Comparison of ENCODE assay signal across 26 cellular contexts in the genomic region with DNA sequence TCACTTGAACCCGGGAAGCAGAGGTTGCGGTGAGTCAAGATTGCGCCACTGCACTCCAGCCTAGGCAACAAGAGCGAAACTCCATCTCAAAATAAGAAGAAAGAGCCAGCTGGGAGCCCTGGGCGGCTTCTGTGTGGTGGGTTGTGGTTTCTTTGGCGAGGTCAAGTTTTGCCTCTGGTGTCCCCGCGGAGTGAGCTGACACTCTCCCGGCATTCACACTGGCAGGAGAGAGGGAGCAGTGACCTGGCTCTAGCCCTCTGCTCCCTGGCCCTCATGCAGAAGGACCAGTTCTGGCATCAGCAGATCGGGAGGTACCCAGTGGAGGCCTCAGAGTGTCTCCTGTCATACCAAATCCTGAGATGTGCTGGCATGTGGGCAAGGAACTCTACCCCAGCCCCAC.
"Had no signal": no experiment of that assay in that cellular context is flagged by ENCODE, and none has a peak within 500 bp of the region (broad histone marks: within the 10 kb centered on the region; RNA-seq: fewer than 3 reads in every experiment).

No MANE protein-coding gene starts in this region.

- H3K27ac ChIP-seq: coronary artery, esophagus muscularis mucosa, foreskin keratinocyte, gastroesophageal sphincter, heart left ventricle, hepatocyte, neural progenitor cell, pancreas, testis, tibial artery, uterus had no signal

- H3K9ac ChIP-seq: neural progenitor cell had no signal

- H3K9me3 ChIP-seq: heart left ventricle, pancreas, testis, tibial artery, uterus had no signal

- H3K9me3 Mint-ChIP-seq: type B pancreatic cell had no signal

- H3K27me3 ChIP-seq: hepatocyte, neural progenitor cell, pancreas, testis, uterus had no signal

- H3K27ac Mint-ChIP-seq: naive thymus-derived CD4-positive, alpha-beta T cell; nephron; neural progenitor cell; stimulated activated effector memory CD8-positive, alpha-beta T cell treated with anti-CD3 and anti-CD28 coated beads, Interleukin-12 subunit alpha, Interleukin-12 subunit beta, amount 100 ng/mL, for 72 hours; type B pancreatic cell had no signal

- ATAC-seq: foreskin keratinocyte; gastroesophageal sphincter; heart left ventricle; left lobe of liver; naive thymus-derived CD4-positive, alpha-beta T cell; pancreas; sciatic nerve had no signal

- H3K4me3 Mint-ChIP-seq: nephron; neural progenitor cell; stimulated activated effector memory CD8-positive, alpha-beta T cell treated with anti-CD3 and anti-CD28 coated beads, Interleukin-12 subunit alpha, Interleukin-12 subunit beta, amount 100 ng/mL, for 72 hours; type B pancreatic cell had no signal

- H3K36me3 ChIP-seq: esophagus muscularis mucosa, gastroesophageal sphincter, heart left ventricle, neural progenitor cell, pancreas, tibial artery, uterus had no signal

- H3K79me2 ChIP-seq: hepatocyte had no signal

- H3K4me1 ChIP-seq: esophagus muscularis mucosa, foreskin keratinocyte, gastroesophageal sphincter, neural progenitor cell, pancreas, tibial artery, uterus had no signal

- H3K36me3 Mint-ChIP-seq: stimulated activated effector memory CD8-positive, alpha-beta T cell treated with anti-CD3 and anti-CD28 coated beads, Interleukin-12 subunit alpha, Interleukin-12 subunit beta, amount 100 ng/mL, for 72 hours; type B pancreatic cell had no signal

- H3K4me2 ChIP-seq: hepatocyte, neural progenitor cell, smooth muscle cell had no signal

- H3K4me3 ChIP-seq: coronary artery, esophagus muscularis mucosa, gastroesophageal sphincter, heart left ventricle, hepatocyte, neural progenitor cell, pancreas, smooth muscle cell, testis, tibial artery, uterus had no signal

- DNase-seq: dermis blood vessel endothelial cell; effector memory CD4-positive, alpha-beta T cell; foreskin keratinocyte; mesendoderm; midbrain; naive thymus-derived CD4-positive, alpha-beta T cell; nucleus accumbens; stimulated activated CD4-positive, alpha-beta T cell treated with anti-CD3 and anti-CD28 coated beads, Interleukin-2, amount 100 ng/mL, for 24 hours; stimulated activated CD4-positive, alpha-beta T cell treated with anti-CD3 and anti-CD28 coated beads, Interleukin-4, amount 100 ng/mL, for 24 hours; stimulated activated naive CD4-positive, alpha-beta T cell treated with Interleukin-2 at 50 U/mL for 16 hours; tibial artery; uterus had no signal

- H2AFZ ChIP-seq: hepatocyte, neural progenitor cell had no signal
